ENCODE assay signal across 14 cellular contexts in genomic region chr6:107730106-107730505, GRCh38.
DNase-seq lines count a peak whose midpoint lies in the region; ATAC-seq, FAIRE-seq and TF ChIP-seq lines count a peak whose summit lies in the region.
"Had no signal": no experiment of that assay in that cellular context is flagged by ENCODE, and none has a peak within 500 bp of the region (broad histone marks: within the 10 kb centered on the region; RNA-seq: fewer than 3 reads in every experiment).

No MANE protein-coding gene starts in this region.

- H3K36me3 ChIP-seq in lower lobe of right lung (no peaks in the 10 kb centered on the region), stomach (no peaks in the 10 kb centered on the region)

- H3K27ac ChIP-seq in lower lobe of right lung (no peak overlapping the region), stomach (no peak overlapping the region)
- H3K27ac ChIP-seq: coronary artery had no signal

- DNase-seq in NCI-H82 (lab: John Stamatoyannopoulos, UW) (peak; percentile 63), NCI-H82 treated with DMSO at 0.1 percent for 48 hours (lab: John Stamatoyannopoulos, UW; ENCODE audit: unreplicated experiment) (no peak), lower lobe of right lung (no peak), stomach (no peak), glutamatergic neuron (no peak), GM12892 (ENCODE audit: insufficient read length) (no peak), D721Med (ENCODE audit: insufficient read length, low spot score) (no peak)
- DNase-seq in activated T-cell treated with anti-CD3 and anti-CD28 coated beads, Interleukin-2, amount 50 U/mL, for 4 hours: peak; percentile 45
- DNase-seq: KG1, kidney glomerular epithelial cell, NCI-H1930, substantia nigra had no signal

- FAIRE-seq in GM12892 (lab: Jason Lieb, UNC) (no peak), D721Med (lab: Jason Lieb, UNC) (no peak)

- peak overlapping the region; percentile 85 for H3K4me3 Mint-ChIP-seq in activated T-cell treated with anti-CD3 and anti-CD28 coated beads, Interleukin-2, amount 50 U/mL, for 4 hours
- H3K4me3 Mint-ChIP-seq in glutamatergic neuron (ENCODE audit: unreplicated experiment): no peak overlapping the region
- H3K4me3 Mint-ChIP-seq: neural crest cell had no signal

- H3K4me3 ChIP-seq in lower lobe of right lung (peak overlapping the region; percentile 39), stomach (peak overlapping the region; percentile 3 to 26 (median 10))
- H3K4me3 ChIP-seq: coronary artery had no signal

- H3K9me3 Mint-ChIP-seq in activated T-cell treated with anti-CD3 and anti-CD28 coated beads, Interleukin-2, amount 50 U/mL, for 4 hours: no peaks in the 10 kb centered on the region
- H3K9me3 Mint-ChIP-seq in glutamatergic neuron (ENCODE audit: unreplicated experiment): peaks cover 2% of the 10 kb centered on the region
- H3K9me3 Mint-ChIP-seq: neural crest cell had no signal

- TF ChIP-seq POLR2A in stomach (IDR thresholded peaks at IDR 0.05) (no peak), GM12892 (IDR thresholded peaks at IDR 0.05; ENCODE audit: low read depth, low read length) (no peak)

- no peaks in the 10 kb centered on the region for H3K27me3 Mint-ChIP-seq in activated T-cell treated with anti-CD3 and anti-CD28 coated beads, Interleukin-2, amount 50 U/mL, for 4 hours (ENCODE audit: low read depth)
- H3K27me3 Mint-ChIP-seq in glutamatergic neuron (ENCODE audit: unreplicated experiment): no peaks in the 10 kb centered on the region

- H3K4me1 ChIP-seq in lower lobe of right lung (no peaks in the 10 kb centered on the region), stomach (peaks cover 13 to 30% (median 25%) of the 10 kb centered on the region in 4 donors)

- no peak for TF ChIP-seq CTCF in lower lobe of right lung (IDR thresholded peaks at IDR 0.05)
- TF ChIP-seq CTCF in stomach (IDR thresholded peaks at IDR 0.05): no peak
- TF ChIP-seq CTCF in glutamatergic neuron (IDR thresholded peaks at IDR 0.05; ENCODE audit: partially characterized antibody, unreplicated experiment): no peak
- no peak for TF ChIP-seq CTCF in D721Med (IDR thresholded peaks at IDR 0.05; ENCODE audit: insufficient read depth, missing control alignments)

- no peak overlapping the region for H3K27ac Mint-ChIP-seq in glutamatergic neuron (ENCODE audit: unreplicated experiment)

- H3K9me3 ChIP-seq in lower lobe of right lung (no peaks in the 10 kb centered on the region), stomach (no peaks in the 10 kb centered on the region)

- WGBS in stomach, 5 donors: 67 to 72% (median 70%) methylated on average over 7 of the region's 7 CpGs

- intact Hi-C loops in lower lobe of right lung (cut with DNase I) (no loop called here), stomach (cut with DNase I; ENCODE audit: low total_unique reads) (no loop called here)

- no peaks in the 10 kb centered on the region for H3K27me3 ChIP-seq in lower lobe of right lung (ENCODE audit: low read depth)
- H3K27me3 ChIP-seq in stomach: no peaks in the 10 kb centered on the region

- no peak for TF ChIP-seq EP300 in stomach (IDR thresholded peaks at IDR 0.05)

- peaks cover 4% of the 10 kb centered on the region for H3K36me3 Mint-ChIP-seq in activated T-cell treated with anti-CD3 and anti-CD28 coated beads, Interleukin-2, amount 50 U/mL, for 4 hours (ENCODE audit: insufficient read depth)
- no peaks in the 10 kb centered on the region for H3K36me3 Mint-ChIP-seq in glutamatergic neuron (ENCODE audit: unreplicated experiment)

- peaks cover 81% of the 10 kb centered on the region for H3K4me1 Mint-ChIP-seq in activated T-cell treated with anti-CD3 and anti-CD28 coated beads, Interleukin-2, amount 50 U/mL, for 4 hours (ENCODE audit: low read depth)
- peaks cover 9% of the 10 kb centered on the region for H3K4me1 Mint-ChIP-seq in glutamatergic neuron (ENCODE audit: low read depth, unreplicated experiment)

- peak; percentile 29 to 43 for ATAC-seq in activated T-cell treated with anti-CD3 and anti-CD28 coated beads, Interleukin-2, amount 50 U/mL, for 4 hours
- ATAC-seq in lower lobe of right lung: no peak

Comparison
In these comparisons a context has a peak if more than half of its experiments do, and no peak if none do; other contexts are left out.
1. DNase-seq: peak in NCI-H82 (single experiment) and activated T-cell treated with anti-CD3 and anti-CD28 coated beads, Interleukin-2, amount 50 U/mL, for 4 hours (single experiment); none in NCI-H82 treated with DMSO at 0.1 percent for 48 hours (single experiment), lower lobe of right lung (single experiment), stomach (single experiment), glutamatergic neuron (single experiment), GM12892 (single experiment) and D721Med (single experiment).
2. ATAC-seq: peak in activated T-cell treated with anti-CD3 and anti-CD28 coated beads, Interleukin-2, amount 50 U/mL, for 4 hours (2 of 2); none in lower lobe of right lung (0 of 2).